In the genomic region with DNA sequence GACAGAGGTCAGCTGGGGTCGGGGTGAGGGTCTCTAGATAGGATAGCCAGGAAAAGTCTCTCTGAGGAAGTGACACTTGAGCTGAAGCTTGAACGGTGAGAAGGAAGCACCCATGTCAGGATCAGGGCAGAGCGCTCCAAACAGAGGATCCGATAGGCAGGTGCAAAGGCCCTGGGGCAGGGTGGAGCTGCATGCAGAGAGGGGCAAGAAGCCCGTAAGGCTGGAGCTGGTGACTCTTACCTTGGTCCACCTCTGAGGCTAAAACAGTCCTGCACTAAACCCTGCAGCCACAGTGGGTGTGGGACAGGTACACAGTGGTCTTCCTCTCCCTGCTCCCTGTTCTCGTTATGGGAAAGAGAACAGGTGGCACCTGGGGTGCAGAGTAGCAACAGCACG, we compare ENCODE assay signal across 30 cellular contexts. TPM values are rescaled to one million over a fixed set of nuclear protein-coding genes. Genes with fewer than 3 reads are reported as not detected.
"Had no signal": no experiment of that assay in that cellular context is flagged by ENCODE, and none has a peak within 500 bp of the region (broad histone marks: within the 10 kb centered on the region; RNA-seq: fewer than 3 reads in every experiment).

No MANE protein-coding gene starts in this region.

- H3K9me3 Mint-ChIP-seq: immature natural killer cell; naive thymus-derived CD8-positive, alpha-beta T cell; nephron; stimulated activated effector memory CD8-positive, alpha-beta T cell treated with anti-CD3 and anti-CD28 coated beads, Interleukin-12 subunit alpha, Interleukin-12 subunit beta, amount 100 ng/mL, for 72 hours had no signal

- H3K4me3 Mint-ChIP-seq: immature natural killer cell; naive thymus-derived CD8-positive, alpha-beta T cell; nephron; stimulated activated effector memory CD8-positive, alpha-beta T cell treated with anti-CD3 and anti-CD28 coated beads, Interleukin-12 subunit alpha, Interleukin-12 subunit beta, amount 100 ng/mL, for 72 hours had no signal

- ATAC-seq: heart left ventricle; left colon; naive thymus-derived CD8-positive, alpha-beta T cell; right cardiac atrium; sciatic nerve; stimulated activated effector memory CD8-positive, alpha-beta T cell treated with anti-CD3 and anti-CD28 coated beads, Interleukin-12 subunit alpha, Interleukin-12 subunit beta, amount 100 ng/mL, for 72 hours had no signal

- H3K9me3 ChIP-seq: heart left ventricle, left lung, lower lobe of right lung, ovary, spleen, stomach, testis, thyroid gland, transverse colon, upper lobe of left lung had no signal

- H3K27ac Mint-ChIP-seq: naive thymus-derived CD8-positive, alpha-beta T cell; nephron; progenitor cell of endocrine pancreas; stimulated activated effector memory CD8-positive, alpha-beta T cell treated with anti-CD3 and anti-CD28 coated beads, Interleukin-12 subunit alpha, Interleukin-12 subunit beta, amount 100 ng/mL, for 72 hours had no signal

- H3K36me3 ChIP-seq: heart left ventricle, left lung, lower lobe of right lung, ovary, spleen, stomach, thyroid gland, transverse colon, upper lobe of left lung had no signal

- FAIRE-seq: islet of Langerhans, kidney, small intestine had no signal

- H3K27ac ChIP-seq: heart left ventricle, left lung, lower lobe of right lung, ovary, spleen, stomach, testis, thyroid gland, transverse colon, upper lobe of left lung had no signal

- H3K4me3 ChIP-seq: heart left ventricle, left lung, lower lobe of right lung, ovary, spleen, stomach, testis, thyroid gland, transverse colon, upper lobe of left lung had no signal

- H3K36me3 Mint-ChIP-seq: naive thymus-derived CD8-positive, alpha-beta T cell; stimulated activated effector memory CD8-positive, alpha-beta T cell treated with anti-CD3 and anti-CD28 coated beads, Interleukin-12 subunit alpha, Interleukin-12 subunit beta, amount 100 ng/mL, for 72 hours had no signal

- H3K4me1 ChIP-seq: left lung, thyroid gland had no signal

- DNase-seq: hypothalamus; immature natural killer cell; kidney; left colon; left lung; lower lobe of right lung; mammary epithelial cell; mesenchymal stem cell; naive thymus-derived CD8-positive, alpha-beta T cell; ovary; retina; right cardiac atrium; small intestine; spleen; stimulated activated CD4-positive, alpha-beta T cell treated with anti-CD3 and anti-CD28 coated beads, Interleukin-4, amount 100 ng/mL, for 24 hours; stimulated activated naive CD4-positive, alpha-beta T cell; stomach; testis; thyroid gland; transverse colon; upper lobe of left lung had no signal

- H3K27me3 ChIP-seq: heart left ventricle, left lung, ovary, testis, thyroid gland, transverse colon, upper lobe of left lung had no signal

RNA-seq across cellular contexts. Expression of gene C10orf71, which starts 5.8 kb away (rescaled TPM):
- total RNA-seq: kidney; left colon; left lung; liver; lower lobe of right lung; mammary epithelial cell; mucosa of gallbladder; naive thymus-derived CD8-positive, alpha-beta T cell; omental fat pad; progenitor cell of endocrine pancreas; spleen; thyroid gland; upper lobe of left lung had no signal
